Comparison of ENCODE assay signal across 1 cellular context in the genomic region with DNA sequence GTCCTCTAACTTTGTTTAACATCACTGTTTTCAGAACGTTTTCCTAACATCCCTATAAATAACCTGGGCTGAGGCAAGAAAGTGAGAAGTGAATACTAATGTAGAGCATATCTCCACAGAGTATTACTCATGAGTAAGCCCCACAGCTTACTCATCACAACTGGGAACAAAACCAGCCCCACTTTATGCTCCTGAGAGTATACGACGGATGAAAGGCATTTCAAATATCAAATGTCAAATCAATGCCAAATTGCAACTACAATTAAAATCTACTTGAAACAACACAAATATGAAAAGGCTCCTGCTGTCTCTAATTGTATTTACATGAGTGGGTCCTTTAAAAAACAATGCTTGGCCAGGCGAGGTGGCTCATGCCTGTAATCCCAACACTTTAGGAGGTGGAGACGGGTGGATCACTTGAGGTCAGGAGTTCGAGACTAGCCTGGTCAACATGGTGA.
A peak's percentile ranks its signal among the peaks of the same experiment; 100 is the strongest.
TF ChIP-seq lines count a peak whose summit lies in the region.

No MANE protein-coding gene starts in this region.

TF ChIP-seq in HCT116, 20 proteins besides CTCF, POLR2A, EP300 and RAD21 (continued from another document):
- TF ChIP-seq, protein P1, sequence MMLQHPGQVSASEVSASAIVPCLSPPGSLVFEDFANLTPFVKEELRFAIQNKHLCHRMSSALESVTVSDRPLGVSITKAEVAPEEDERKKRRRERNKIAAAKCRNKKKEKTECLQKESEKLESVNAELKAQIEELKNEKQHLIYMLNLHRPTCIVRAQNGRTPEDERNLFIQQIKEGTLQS (IDR thresholded peaks at IDR 0.05), result 0 out of 2 replicates have a peak, but pooled peaks have one; percentile 54
- no peak for TF ChIP-seq ZFX (IDR thresholded peaks at IDR 0.05)
- TF ChIP-seq, protein P2, sequence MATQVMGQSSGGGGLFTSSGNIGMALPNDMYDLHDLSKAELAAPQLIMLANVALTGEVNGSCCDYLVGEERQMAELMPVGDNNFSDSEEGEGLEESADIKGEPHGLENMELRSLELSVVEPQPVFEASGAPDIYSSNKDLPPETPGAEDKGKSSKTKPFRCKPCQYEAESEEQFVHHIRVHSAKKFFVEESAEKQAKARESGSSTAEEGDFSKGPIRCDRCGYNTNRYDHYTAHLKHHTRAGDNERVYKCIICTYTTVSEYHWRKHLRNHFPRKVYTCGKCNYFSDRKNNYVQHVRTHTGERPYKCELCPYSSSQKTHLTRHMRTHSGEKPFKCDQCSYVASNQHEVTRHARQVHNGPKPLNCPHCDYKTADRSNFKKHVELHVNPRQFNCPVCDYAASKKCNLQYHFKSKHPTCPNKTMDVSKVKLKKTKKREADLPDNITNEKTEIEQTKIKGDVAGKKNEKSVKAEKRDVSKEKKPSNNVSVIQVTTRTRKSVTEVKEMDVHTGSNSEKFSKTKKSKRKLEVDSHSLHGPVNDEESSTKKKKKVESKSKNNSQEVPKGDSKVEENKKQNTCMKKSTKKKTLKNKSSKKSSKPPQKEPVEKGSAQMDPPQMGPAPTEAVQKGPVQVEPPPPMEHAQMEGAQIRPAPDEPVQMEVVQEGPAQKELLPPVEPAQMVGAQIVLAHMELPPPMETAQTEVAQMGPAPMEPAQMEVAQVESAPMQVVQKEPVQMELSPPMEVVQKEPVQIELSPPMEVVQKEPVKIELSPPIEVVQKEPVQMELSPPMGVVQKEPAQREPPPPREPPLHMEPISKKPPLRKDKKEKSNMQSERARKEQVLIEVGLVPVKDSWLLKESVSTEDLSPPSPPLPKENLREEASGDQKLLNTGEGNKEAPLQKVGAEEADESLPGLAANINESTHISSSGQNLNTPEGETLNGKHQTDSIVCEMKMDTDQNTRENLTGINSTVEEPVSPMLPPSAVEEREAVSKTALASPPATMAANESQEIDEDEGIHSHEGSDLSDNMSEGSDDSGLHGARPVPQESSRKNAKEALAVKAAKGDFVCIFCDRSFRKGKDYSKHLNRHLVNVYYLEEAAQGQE (IDR thresholded peaks at IDR 0.05; ENCODE audit: low read depth), result no peak
TF ChIP-seq in HCT116: peak in this region for 12.
